Comparison of ENCODE assay signal across 8 cellular contexts in the genomic region with DNA sequence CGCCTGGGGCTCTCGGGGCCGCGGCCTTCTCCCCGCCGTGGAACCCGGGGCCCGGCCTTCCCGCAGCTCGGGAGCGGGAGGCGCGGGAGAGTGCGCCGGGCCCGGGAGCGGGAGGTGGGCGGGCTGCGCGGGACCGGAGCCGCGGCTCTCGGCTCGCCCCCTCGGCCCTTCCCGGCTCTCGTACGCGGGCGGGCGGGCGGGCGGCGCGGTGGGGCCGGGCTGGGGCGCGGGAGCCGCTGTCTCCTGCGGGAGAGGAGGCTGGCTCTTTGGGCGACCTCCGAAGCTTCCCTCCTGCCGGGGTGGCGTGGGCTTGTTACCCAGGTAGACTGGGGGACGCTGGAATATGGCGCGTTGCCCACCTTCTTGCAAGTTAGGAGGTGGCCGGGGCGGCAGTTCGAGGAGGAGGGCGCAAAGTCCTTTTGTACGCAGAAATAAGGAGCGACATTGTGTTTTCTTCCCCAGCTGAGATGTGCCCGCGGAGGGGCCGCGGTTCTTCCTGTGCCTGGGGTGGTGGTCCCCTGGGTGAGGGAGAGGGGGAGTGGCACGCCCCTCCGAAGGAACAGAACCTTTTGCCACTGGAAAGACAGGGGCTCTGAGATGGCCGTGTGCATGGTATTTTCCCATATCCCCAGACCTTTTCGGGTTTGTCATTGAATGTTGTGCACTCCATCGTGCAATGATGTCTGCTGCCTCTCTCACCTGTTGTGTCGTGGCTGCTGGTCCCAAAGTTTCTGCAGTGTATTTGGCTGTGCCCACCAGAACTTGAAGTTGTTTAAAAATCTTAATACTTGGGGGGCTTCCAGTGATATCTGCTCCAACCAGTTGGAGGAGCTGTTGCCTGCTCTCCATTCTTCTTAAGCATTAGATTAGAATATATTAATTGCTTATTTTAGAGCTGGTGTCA. TPM values are rescaled to one million over a fixed set of nuclear protein-coding genes. Genes with fewer than 3 reads are reported as not detected.
DNase-seq lines count a peak whose midpoint lies in the region; ATAC-seq and TF ChIP-seq lines count a peak whose summit lies in the region.

No MANE protein-coding gene starts in this region.

- H3K4me3 ChIP-seq in tibial nerve, result peak overlapping the region; percentile 87 to 96 (median 89)

- no peak for TF ChIP-seq POLR2A in tibial nerve (IDR thresholded peaks at IDR 0.05)

- WGBS in tibial nerve, 2 donors, result 0% methylated on average over 17 to 41 of the region's 64 CpGs

- TF ChIP-seq CTCF in tibial nerve (IDR thresholded peaks at IDR 0.05), result peak; percentile 44 to 54 (median 45)

- no peaks in the 10 kb centered on the region for H3K27me3 ChIP-seq in tibial nerve

- H3K9me3 Mint-ChIP-seq in naive thymus-derived CD8-positive, alpha-beta T cell, result no peaks in the 10 kb centered on the region

- H3K27me3 Mint-ChIP-seq in naive thymus-derived CD8-positive, alpha-beta T cell, result no peaks in the 10 kb centered on the region

- H3K36me3 ChIP-seq in tibial nerve, result peaks cover 0 to 17% (median 0%) of the 10 kb centered on the region in 3 donors

- POLR2A ChIA-PET in naive thymus-derived CD8-positive, alpha-beta T cell (lab: Charles Lee), result interaction anchor here (0.6 to 2.8 kb wide), 11 partner anchors 8 to 457 kb away, joined by 3 to 17 read pairs (median 4); no protein-coding TSS in a partner anchor

- H3K4me3 Mint-ChIP-seq in naive thymus-derived CD8-positive, alpha-beta T cell, result peak overlapping the region; percentile 84 to 98 (median 96)

- DNase-seq in NCI-H1417 (lab: John Stamatoyannopoulos, UW) (peak; percentile 22 to 86 (median 80)), NCI-H1417 treated with DMSO at 0.1 percent for 48 hours (lab: John Stamatoyannopoulos, UW) (no peak), NCI-H82 (lab: John Stamatoyannopoulos, UW) (peak; percentile 62), fibroblast of gingiva (ENCODE audit: low read depth) (peak; percentile 24), tibial nerve (ENCODE audit: low spot score in 2 of 2) (peak; percentile 33 to 40)
- peak; percentile 9 to 18 for DNase-seq in activated T-helper 1 cell treated with anti-CD3 and anti-CD28 coated beads, Interleukin-2, amount 50 U/mL, for 16 hours (ENCODE audit: low read depth in 1 of 2, low spot score in 1 of 2)
- peak; percentile 20 to 78 (median 45) for DNase-seq in naive thymus-derived CD8-positive, alpha-beta T cell

- H3K9me3 ChIP-seq in tibial nerve, result no peaks in the 10 kb centered on the region

- H3K4me1 ChIP-seq in tibial nerve, result peaks cover 0 to 61% (median 28%) of the 10 kb centered on the region in 4 donors

- ATAC-seq in HG02973 (IDR thresholded peaks at IDR 0.05; ENCODE audit: unreplicated experiment), result peak; percentile 6
- ATAC-seq in naive thymus-derived CD8-positive, alpha-beta T cell, result peak in 1 of 2 donors; percentile 12

- TF ChIP-seq EP300 in tibial nerve (IDR thresholded peaks at IDR 0.05), result no peak

- H3K27ac ChIP-seq in tibial nerve, result peak overlapping the region; percentile 93 to 98 (median 97)

- H3K36me3 Mint-ChIP-seq in naive thymus-derived CD8-positive, alpha-beta T cell, result peaks cover 0 to 6% (median 4%) of the 10 kb centered on the region in 3 donors

- peak overlapping the region; percentile 81 to 99 (median 96) for H3K27ac Mint-ChIP-seq in naive thymus-derived CD8-positive, alpha-beta T cell

- peaks cover 23 to 80% (median 58%) of the 10 kb centered on the region in 4 donors for H3K4me1 Mint-ChIP-seq in naive thymus-derived CD8-positive, alpha-beta T cell

RNA-seq across cellular contexts. Expression of a gene that starts 0.8 kb away (rescaled TPM):
- total RNA-seq in naive thymus-derived CD8-positive, alpha-beta T cell, result 10 to 100 TPM; 44.3 to 45.0 TPM
- 10 to 100 TPM; 11.7 to 22.5 (median 19.6) TPM for polyA plus RNA-seq in naive thymus-derived CD8-positive, alpha-beta T cell
- total RNA-seq in tibial nerve, result 10 to 100 TPM; 12.3 to 26.2 (median 19.7) TPM
